ENCODE assay signal across 1 cellular context in the genomic region with DNA sequence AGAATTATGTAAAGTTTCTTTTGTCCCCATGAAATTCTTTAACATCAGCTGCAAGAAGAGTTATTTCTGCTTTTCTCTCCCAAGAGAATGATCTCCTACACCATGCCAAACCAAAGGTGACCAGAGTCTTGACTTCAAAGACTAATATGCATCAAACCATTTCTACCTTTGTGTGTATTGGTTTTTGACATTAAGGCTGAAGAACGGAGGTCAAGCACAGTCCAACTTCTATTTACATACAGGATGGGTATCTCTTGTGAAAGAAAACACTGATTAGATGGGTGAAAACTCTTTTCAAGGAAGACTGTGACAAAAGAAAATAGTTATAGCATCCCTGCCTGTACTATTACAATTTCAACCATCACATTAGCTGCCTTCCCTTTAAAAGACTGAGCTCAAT.
TF ChIP-seq lines count a peak whose summit lies in the region.

No MANE protein-coding gene starts in this region.

TF ChIP-seq in HepG2, 621 proteins besides CTCF, POLR2A, EP300 and RAD21 (continued from another document and continues in another):
- TF ChIP-seq, protein P1, sequence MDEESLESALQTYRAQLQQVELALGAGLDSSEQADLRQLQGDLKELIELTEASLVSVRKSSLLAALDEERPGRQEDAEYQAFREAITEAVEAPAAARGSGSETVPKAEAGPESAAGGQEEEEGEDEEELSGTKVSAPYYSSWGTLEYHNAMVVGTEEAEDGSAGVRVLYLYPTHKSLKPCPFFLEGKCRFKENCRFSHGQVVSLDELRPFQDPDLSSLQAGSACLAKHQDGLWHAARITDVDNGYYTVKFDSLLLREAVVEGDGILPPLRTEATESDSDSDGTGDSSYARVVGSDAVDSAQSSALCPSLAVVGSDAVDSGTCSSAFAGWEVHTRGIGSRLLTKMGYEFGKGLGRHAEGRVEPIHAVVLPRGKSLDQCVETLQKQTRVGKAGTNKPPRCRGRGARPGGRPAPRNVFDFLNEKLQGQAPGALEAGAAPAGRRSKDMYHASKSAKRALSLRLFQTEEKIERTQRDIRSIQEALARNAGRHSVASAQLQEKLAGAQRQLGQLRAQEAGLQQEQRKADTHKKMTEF (CRISPR knock-in tag; IDR thresholded peaks at IDR 0.05): no peak
- TF ChIP-seq ZNF891 (CRISPR knock-in tag; IDR thresholded peaks at IDR 0.05) (no peak), SOX5 (CRISPR knock-in tag; IDR thresholded peaks at IDR 0.05; ENCODE audit: borderline replicate concordance) (peak; percentile 45; the same call in 1 of the 2 replicates), SNAPC2 (CRISPR knock-in tag; IDR thresholded peaks at IDR 0.05) (no peak), CEBPG (CRISPR knock-in tag; IDR thresholded peaks at IDR 0.05) (no peak), ZNF724P (CRISPR knock-in tag; IDR thresholded peaks at IDR 0.05; ENCODE audit: borderline replicate concordance) (no peak), ZNF33B (CRISPR knock-in tag; IDR thresholded peaks at IDR 0.05) (no peak), TCF7L2 (IDR thresholded peaks at IDR 0.05; ENCODE audit: low read depth, low read length) (no peak), ZNF263 (CRISPR knock-in tag; IDR thresholded peaks at IDR 0.05) (no peak), ZBTB42 (CRISPR knock-in tag; IDR thresholded peaks at IDR 0.05) (no peak), CBX1 (IDR thresholded peaks at IDR 0.05; ENCODE audit: low read depth) (no peak), ZNF83 (CRISPR knock-in tag; IDR thresholded peaks at IDR 0.05; ENCODE audit: borderline replicate concordance) (no peak), FOXK1 (CRISPR knock-in tag; IDR thresholded peaks at IDR 0.05; ENCODE audit: borderline replicate concordance, low read depth) (no peak), NFYC (CRISPR knock-in tag; IDR thresholded peaks at IDR 0.05) (no peak), ETV6 (CRISPR knock-in tag; conservative IDR thresholded peaks at IDR 0.05) (no peak), ZNF121 (CRISPR knock-in tag; IDR thresholded peaks at IDR 0.05) (no peak), YY1 (IDR thresholded peaks at IDR 0.05; ENCODE audit: insufficient read depth, insufficient replicate concordance, low read depth, low read length) (no peak), FOXK2 (IDR thresholded peaks at IDR 0.05) (no peak), ZNF569 (CRISPR knock-in tag; IDR thresholded peaks at IDR 0.05; ENCODE audit: borderline replicate concordance) (no peak), HNRNPL (IDR thresholded peaks at IDR 0.05; ENCODE audit: low read depth, low read length) (no peak), AKAP8 (CRISPR knock-in tag; IDR thresholded peaks at IDR 0.05) (no peak), ZNF496 (CRISPR knock-in tag; IDR thresholded peaks at IDR 0.05; ENCODE audit: insufficient replicate concordance) (no peak), ZNF224 (CRISPR knock-in tag; IDR thresholded peaks at IDR 0.05) (no peak), SP5 (CRISPR knock-in tag; IDR thresholded peaks at IDR 0.05; ENCODE audit: borderline replicate concordance, low read depth) (no peak), ZNF780A (CRISPR knock-in tag; IDR thresholded peaks at IDR 0.05) (no peak), RNF2 (conservative IDR thresholded peaks at IDR 0.05; ENCODE audit: low read depth) (no peak), CCAR2 (optimal IDR thresholded peaks at IDR 0.05; ENCODE audit: low read depth, low read length) (no peak), DNMT3B (CRISPR knock-in tag; conservative IDR thresholded peaks at IDR 0.05) (no peak), SMC3 (IDR thresholded peaks at IDR 0.05; ENCODE audit: low read length) (no peak), HMG20B (CRISPR knock-in tag; conservative IDR thresholded peaks at IDR 0.05) (no peak), IKZF4 (CRISPR knock-in tag; IDR thresholded peaks at IDR 0.05; ENCODE audit: borderline replicate concordance, low read depth, not compliant biosample characterization) (no peak), GPN1 (CRISPR knock-in tag; IDR thresholded peaks at IDR 0.05; ENCODE audit: borderline replicate concordance) (no peak)
- TF ChIP-seq, protein P2, sequence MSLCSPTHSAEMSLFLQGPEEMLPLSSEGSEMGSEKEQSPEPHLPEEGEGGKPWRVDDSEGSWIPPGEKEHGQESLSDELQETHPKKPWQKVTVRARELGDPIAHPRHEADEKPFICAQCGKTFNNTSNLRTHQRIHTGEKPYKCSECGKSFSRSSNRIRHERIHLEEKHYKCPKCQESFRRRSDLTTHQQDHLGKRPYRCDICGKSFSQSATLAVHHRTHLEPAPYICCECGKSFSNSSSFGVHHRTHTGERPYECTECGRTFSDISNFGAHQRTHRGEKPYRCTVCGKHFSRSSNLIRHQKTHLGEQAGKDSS (CRISPR knock-in tag; IDR thresholded peaks at IDR 0.05; ENCODE audit: borderline replicate concordance, low read depth): no peak
- TF ChIP-seq, protein P3, sequence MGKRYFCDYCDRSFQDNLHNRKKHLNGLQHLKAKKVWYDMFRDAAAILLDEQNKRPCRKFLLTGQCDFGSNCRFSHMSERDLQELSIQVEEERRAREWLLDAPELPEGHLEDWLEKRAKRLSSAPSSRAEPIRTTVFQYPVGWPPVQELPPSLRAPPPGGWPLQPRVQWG (CRISPR knock-in tag; IDR thresholded peaks at IDR 0.05; ENCODE audit: borderline replicate concordance, low read depth): no peak
- TF ChIP-seq, protein P4, sequence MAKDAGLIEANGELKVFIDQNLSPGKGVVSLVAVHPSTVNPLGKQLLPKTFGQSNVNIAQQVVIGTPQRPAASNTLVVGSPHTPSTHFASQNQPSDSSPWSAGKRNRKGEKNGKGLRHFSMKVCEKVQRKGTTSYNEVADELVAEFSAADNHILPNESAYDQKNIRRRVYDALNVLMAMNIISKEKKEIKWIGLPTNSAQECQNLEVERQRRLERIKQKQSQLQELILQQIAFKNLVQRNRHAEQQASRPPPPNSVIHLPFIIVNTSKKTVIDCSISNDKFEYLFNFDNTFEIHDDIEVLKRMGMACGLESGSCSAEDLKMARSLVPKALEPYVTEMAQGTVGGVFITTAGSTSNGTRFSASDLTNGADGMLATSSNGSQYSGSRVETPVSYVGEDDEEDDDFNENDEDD (CRISPR knock-in tag; IDR thresholded peaks at IDR 0.05; ENCODE audit: borderline replicate concordance): no peak
- TF ChIP-seq, protein P5, sequence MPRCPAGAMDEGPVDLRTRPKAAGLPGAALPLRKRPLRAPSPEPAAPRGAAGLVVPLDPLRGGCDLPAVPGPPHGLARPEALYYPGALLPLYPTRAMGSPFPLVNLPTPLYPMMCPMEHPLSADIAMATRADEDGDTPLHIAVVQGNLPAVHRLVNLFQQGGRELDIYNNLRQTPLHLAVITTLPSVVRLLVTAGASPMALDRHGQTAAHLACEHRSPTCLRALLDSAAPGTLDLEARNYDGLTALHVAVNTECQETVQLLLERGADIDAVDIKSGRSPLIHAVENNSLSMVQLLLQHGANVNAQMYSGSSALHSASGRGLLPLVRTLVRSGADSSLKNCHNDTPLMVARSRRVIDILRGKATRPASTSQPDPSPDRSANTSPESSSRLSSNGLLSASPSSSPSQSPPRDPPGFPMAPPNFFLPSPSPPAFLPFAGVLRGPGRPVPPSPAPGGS (CRISPR knock-in tag; IDR thresholded peaks at IDR 0.05): no peak
- TF ChIP-seq, protein P6, sequence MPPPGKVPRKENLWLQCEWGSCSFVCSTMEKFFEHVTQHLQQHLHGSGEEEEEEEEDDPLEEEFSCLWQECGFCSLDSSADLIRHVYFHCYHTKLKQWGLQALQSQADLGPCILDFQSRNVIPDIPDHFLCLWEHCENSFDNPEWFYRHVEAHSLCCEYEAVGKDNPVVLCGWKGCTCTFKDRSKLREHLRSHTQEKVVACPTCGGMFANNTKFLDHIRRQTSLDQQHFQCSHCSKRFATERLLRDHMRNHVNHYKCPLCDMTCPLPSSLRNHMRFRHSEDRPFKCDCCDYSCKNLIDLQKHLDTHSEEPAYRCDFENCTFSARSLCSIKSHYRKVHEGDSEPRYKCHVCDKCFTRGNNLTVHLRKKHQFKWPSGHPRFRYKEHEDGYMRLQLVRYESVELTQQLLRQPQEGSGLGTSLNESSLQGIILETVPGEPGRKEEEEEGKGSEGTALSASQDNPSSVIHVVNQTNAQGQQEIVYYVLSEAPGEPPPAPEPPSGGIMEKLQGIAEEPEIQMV (CRISPR knock-in tag; IDR thresholded peaks at IDR 0.05; ENCODE audit: low read depth): no peak
- TF ChIP-seq, protein P7, sequence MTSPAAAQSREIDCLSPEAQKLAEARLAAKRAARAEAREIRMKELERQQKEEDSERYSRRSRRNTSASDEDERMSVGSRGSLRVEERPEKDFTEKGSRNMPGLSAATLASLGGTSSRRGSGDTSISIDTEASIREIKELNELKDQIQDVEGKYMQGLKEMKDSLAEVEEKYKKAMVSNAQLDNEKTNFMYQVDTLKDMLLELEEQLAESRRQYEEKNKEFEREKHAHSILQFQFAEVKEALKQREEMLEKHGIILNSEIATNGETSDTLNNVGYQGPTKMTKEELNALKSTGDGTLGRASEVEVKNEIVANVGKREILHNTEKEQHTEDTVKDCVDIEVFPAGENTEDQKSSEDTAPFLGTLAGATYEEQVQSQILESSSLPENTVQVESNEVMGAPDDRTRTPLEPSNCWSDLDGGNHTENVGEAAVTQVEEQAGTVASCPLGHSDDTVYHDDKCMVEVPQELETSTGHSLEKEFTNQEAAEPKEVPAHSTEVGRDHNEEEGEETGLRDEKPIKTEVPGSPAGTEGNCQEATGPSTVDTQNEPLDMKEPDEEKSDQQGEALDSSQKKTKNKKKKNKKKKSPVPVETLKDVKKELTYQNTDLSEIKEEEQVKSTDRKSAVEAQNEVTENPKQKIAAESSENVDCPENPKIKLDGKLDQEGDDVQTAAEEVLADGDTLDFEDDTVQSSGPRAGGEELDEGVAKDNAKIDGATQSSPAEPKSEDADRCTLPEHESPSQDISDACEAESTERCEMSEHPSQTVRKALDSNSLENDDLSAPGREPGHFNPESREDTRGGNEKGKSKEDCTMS (CRISPR knock-in tag; conservative IDR thresholded peaks at IDR 0.05): no peak
- TF ChIP-seq, protein P8, sequence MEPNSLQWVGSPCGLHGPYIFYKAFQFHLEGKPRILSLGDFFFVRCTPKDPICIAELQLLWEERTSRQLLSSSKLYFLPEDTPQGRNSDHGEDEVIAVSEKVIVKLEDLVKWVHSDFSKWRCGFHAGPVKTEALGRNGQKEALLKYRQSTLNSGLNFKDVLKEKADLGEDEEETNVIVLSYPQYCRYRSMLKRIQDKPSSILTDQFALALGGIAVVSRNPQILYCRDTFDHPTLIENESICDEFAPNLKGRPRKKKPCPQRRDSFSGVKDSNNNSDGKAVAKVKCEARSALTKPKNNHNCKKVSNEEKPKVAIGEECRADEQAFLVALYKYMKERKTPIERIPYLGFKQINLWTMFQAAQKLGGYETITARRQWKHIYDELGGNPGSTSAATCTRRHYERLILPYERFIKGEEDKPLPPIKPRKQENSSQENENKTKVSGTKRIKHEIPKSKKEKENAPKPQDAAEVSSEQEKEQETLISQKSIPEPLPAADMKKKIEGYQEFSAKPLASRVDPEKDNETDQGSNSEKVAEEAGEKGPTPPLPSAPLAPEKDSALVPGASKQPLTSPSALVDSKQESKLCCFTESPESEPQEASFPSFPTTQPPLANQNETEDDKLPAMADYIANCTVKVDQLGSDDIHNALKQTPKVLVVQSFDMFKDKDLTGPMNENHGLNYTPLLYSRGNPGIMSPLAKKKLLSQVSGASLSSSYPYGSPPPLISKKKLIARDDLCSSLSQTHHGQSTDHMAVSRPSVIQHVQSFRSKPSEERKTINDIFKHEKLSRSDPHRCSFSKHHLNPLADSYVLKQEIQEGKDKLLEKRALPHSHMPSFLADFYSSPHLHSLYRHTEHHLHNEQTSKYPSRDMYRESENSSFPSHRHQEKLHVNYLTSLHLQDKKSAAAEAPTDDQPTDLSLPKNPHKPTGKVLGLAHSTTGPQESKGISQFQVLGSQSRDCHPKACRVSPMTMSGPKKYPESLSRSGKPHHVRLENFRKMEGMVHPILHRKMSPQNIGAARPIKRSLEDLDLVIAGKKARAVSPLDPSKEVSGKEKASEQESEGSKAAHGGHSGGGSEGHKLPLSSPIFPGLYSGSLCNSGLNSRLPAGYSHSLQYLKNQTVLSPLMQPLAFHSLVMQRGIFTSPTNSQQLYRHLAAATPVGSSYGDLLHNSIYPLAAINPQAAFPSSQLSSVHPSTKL (CRISPR knock-in tag; IDR thresholded peaks at IDR 0.05): peak; percentile 63
- TF ChIP-seq, protein P9, sequence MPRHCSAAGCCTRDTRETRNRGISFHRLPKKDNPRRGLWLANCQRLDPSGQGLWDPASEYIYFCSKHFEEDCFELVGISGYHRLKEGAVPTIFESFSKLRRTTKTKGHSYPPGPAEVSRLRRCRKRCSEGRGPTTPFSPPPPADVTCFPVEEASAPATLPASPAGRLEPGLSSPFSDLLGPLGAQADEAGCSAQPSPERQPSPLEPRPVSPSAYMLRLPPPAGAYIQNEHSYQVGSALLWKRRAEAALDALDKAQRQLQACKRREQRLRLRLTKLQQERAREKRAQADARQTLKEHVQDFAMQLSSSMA (CRISPR knock-in tag; IDR thresholded peaks at IDR 0.05): no peak
- TF ChIP-seq, protein P10, sequence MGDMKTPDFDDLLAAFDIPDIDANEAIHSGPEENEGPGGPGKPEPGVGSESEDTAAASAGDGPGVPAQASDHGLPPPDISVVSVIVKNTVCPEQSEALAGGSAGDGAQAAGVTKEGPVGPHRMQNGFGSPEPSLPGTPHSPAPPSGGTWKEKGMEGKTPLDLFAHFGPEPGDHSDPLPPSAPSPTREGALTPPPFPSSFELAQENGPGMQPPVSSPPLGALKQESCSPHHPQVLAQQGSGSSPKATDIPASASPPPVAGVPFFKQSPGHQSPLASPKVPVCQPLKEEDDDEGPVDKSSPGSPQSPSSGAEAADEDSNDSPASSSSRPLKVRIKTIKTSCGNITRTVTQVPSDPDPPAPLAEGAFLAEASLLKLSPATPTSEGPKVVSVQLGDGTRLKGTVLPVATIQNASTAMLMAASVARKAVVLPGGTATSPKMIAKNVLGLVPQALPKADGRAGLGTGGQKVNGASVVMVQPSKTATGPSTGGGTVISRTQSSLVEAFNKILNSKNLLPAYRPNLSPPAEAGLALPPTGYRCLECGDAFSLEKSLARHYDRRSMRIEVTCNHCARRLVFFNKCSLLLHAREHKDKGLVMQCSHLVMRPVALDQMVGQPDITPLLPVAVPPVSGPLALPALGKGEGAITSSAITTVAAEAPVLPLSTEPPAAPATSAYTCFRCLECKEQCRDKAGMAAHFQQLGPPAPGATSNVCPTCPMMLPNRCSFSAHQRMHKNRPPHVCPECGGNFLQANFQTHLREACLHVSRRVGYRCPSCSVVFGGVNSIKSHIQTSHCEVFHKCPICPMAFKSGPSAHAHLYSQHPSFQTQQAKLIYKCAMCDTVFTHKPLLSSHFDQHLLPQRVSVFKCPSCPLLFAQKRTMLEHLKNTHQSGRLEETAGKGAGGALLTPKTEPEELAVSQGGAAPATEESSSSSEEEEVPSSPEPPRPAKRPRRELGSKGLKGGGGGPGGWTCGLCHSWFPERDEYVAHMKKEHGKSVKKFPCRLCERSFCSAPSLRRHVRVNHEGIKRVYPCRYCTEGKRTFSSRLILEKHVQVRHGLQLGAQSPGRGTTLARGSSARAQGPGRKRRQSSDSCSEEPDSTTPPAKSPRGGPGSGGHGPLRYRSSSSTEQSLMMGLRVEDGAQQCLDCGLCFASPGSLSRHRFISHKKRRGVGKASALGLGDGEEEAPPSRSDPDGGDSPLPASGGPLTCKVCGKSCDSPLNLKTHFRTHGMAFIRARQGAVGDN (CRISPR knock-in tag; IDR thresholded peaks at IDR 0.05): no peak
